Comparison of ENCODE assay signal across 1 cellular context in the genomic region with DNA sequence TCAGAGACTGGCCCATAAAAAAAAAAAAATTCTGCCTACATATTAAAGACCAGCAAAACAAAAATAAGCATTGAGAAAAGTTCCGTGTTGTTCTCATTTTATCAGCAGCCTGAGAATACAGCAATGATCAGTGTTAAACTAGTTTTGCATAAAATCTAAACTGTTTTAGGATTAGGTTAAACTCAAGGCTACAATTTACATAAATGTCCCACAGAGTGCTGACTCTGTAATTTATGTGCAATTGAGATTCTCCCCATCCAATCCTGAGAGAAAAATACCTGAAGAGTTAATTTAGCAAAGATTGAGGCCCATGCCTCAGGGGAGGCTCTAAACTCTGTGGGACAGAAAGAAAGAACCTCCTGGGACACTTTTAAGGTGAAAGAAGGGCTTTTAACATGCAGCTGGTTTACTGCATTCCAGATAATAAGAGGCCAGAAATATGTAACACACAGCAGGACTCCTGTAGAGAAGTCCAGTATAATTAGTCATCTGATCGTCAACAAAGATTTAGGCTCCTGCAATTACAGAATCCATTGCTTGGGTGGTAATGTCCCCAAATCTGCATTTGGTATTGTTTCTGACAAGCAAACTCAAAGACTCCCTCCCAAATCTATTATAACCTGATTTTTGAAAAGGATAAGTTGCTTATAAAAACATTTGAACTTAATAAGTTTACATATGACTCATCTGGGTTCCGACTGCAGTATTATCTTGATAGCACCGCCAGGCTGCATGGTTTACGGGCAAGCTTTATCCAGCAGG.
A peak's percentile ranks its signal among the peaks of the same experiment; 100 is the strongest.
TF ChIP-seq lines count a peak whose summit lies in the region.

No MANE protein-coding gene starts in this region.

TF ChIP-seq in SK-N-SH treated with all-trans-retinoic acid at 6 μM for 48 hours, 23 proteins besides CTCF, POLR2A, EP300 and RAD21 (continued from another document):
- no peak for TF ChIP-seq CSDC2 (CRISPR knock-in tag; IDR thresholded peaks at IDR 0.05)
- TF ChIP-seq TOX (CRISPR knock-in tag; IDR thresholded peaks at IDR 0.05; ENCODE audit: borderline replicate concordance), result no peak
- TF ChIP-seq TCF4 (CRISPR knock-in tag; IDR thresholded peaks at IDR 0.05; ENCODE audit: borderline replicate concordance), result no peak; the same call in 1 of the 2 replicates
- no peak for TF ChIP-seq OSR1 (CRISPR knock-in tag; IDR thresholded peaks at IDR 0.05)
- TF ChIP-seq CREB5 (CRISPR knock-in tag; IDR thresholded peaks at IDR 0.05; ENCODE audit: low read depth), result peak; percentile 50; the same call in 1 of the 2 replicates
- TF ChIP-seq ISL1 (CRISPR knock-in tag; IDR thresholded peaks at IDR 0.05), result peak; percentile 70
- peak; percentile 33; the same call in 1 of the 2 replicates for TF ChIP-seq CSRNP3 (CRISPR knock-in tag; IDR thresholded peaks at IDR 0.05)
